8 cellular contexts compared by ENCODE assay signal in genomic region chr19:12721656-12722565, GRCh38. TPM values are rescaled to one million over a fixed set of nuclear protein-coding genes. Genes with fewer than 3 reads are reported as not detected.
A peak's percentile ranks its signal among the peaks of the same experiment; 100 is the strongest.
DNase-seq lines count a peak whose midpoint lies in the region; ATAC-seq and TF ChIP-seq lines count a peak whose summit lies in the region.

No MANE protein-coding gene starts in this region.

- ATAC-seq in HG03066 (IDR thresholded peaks at IDR 0.05; ENCODE audit: low read depth, unreplicated experiment) (peak; percentile 15), upper lobe of right lung (peak; percentile 74)

- H3K4me1 ChIP-seq in upper lobe of right lung: peaks cover 33% of the 10 kb centered on the region

- H3K27ac ChIP-seq in upper lobe of right lung: peak overlapping the region; percentile 88

- peak overlapping the region; percentile 99 for H3K4me3 Mint-ChIP-seq in nephron progenitor cell

- DNase-seq in activated gamma-delta T cell treated with Interleukin-2 at 50 U/mL for 16 hours: peak; percentile 47
- DNase-seq in activated gamma-delta T cell (lab: John Stamatoyannopoulos, UW): no peak
- peak; percentile 53 for DNase-seq in NOMO-1 treated with dmso at 0.1 percent for 144 hours (lab: John Stamatoyannopoulos, UW; ENCODE audit: unreplicated experiment)
- DNase-seq in activated effector memory CD4-positive, alpha-beta T cell treated with Interleukin-2 at 50 U/mL for 16 hours: peak; percentile 3
- DNase-seq in fibroblast of pulmonary artery (ENCODE audit: low read depth): peak; percentile 82
- peak; percentile 81 for DNase-seq in nephron progenitor cell
- peak; percentile 85 for DNase-seq in upper lobe of right lung

- no peaks in the 10 kb centered on the region for H3K27me3 Mint-ChIP-seq in nephron progenitor cell (ENCODE audit: low read depth, poor library complexity)

- no peaks in the 10 kb centered on the region for H3K27me3 ChIP-seq in upper lobe of right lung

- H3K4me1 Mint-ChIP-seq in nephron progenitor cell: peaks cover 40% of the 10 kb centered on the region

- H3K27ac Mint-ChIP-seq in nephron progenitor cell: peak overlapping the region; percentile 100

- H3K4me3 ChIP-seq in fibroblast of pulmonary artery (replicated peaks; ENCODE audit: low read depth, low read length) (peak overlapping the region; percentile 81), upper lobe of right lung (peak overlapping the region; percentile 63)

- H3K36me3 Mint-ChIP-seq in nephron progenitor cell (ENCODE audit: low read depth): peaks cover 20% of the 10 kb centered on the region

- intact Hi-C loops in upper lobe of right lung (cut with DNase I): no loop called here

- peaks cover 19% of the 10 kb centered on the region for H3K36me3 ChIP-seq in upper lobe of right lung

- H3K9me3 ChIP-seq in upper lobe of right lung: no peaks in the 10 kb centered on the region

- no peak for TF ChIP-seq CTCF in fibroblast of pulmonary artery (IDR thresholded peaks at IDR 0.05; ENCODE audit: low read length, missing control alignments)
- no peak for TF ChIP-seq CTCF in nephron progenitor cell (IDR thresholded peaks at IDR 0.05)
- no peak for TF ChIP-seq CTCF in upper lobe of right lung (IDR thresholded peaks at IDR 0.05)

- no peaks in the 10 kb centered on the region for H3K9me3 Mint-ChIP-seq in nephron progenitor cell

RNA-seq across cellular contexts. Expression of gene TNPO2, which starts 1.8 kb away (rescaled TPM):
- 49.0 TPM for total RNA-seq in upper lobe of right lung

RNA-seq across cellular contexts. Expression of gene TRIR, which starts 12.6 kb away (rescaled TPM):
- total RNA-seq in upper lobe of right lung: 144 TPM

RNA-seq across cellular contexts. Expression of gene GET3, which starts 15.4 kb away (rescaled TPM):
- total RNA-seq in upper lobe of right lung: 55.2 TPM

RNA-seq across cellular contexts. Expression of gene FBXW9, which starts 25.5 kb away (rescaled TPM):
- 4.3 TPM for total RNA-seq in upper lobe of right lung

RNA-seq across cellular contexts. Expression of gene BEST2, which starts 29.7 kb away (rescaled TPM):
- not detected for total RNA-seq in upper lobe of right lung
